ENCODE assay signal across 21 cellular contexts in genomic region chr7:46391215-46391614, GRCh38.
DNase-seq lines count a peak whose midpoint lies in the region; ATAC-seq and TF ChIP-seq lines count a peak whose summit lies in the region.
"Had no signal": no experiment of that assay in that cellular context is flagged by ENCODE, and none has a peak within 500 bp of the region (broad histone marks: within the 10 kb centered on the region; RNA-seq: fewer than 3 reads in every experiment).

No MANE protein-coding gene starts in this region.

- H3K27ac ChIP-seq in Panc1 (ENCODE audit: low read length): no peak overlapping the region
- peak overlapping the region in 3 of 4 donors; percentile 56 to 71 (median 58) for H3K27ac ChIP-seq in sigmoid colon
- no peak overlapping the region for H3K27ac ChIP-seq in CD4-positive, alpha-beta T cell (ENCODE audit: low read depth, low read length)
- H3K27ac ChIP-seq: RWPE1, skin epidermis had no signal

- peaks cover 11% of the 10 kb centered on the region for H3K4me1 Mint-ChIP-seq in chondrocyte (ENCODE audit: low read depth)
- H3K4me1 Mint-ChIP-seq in CD4-positive, alpha-beta T cell (ENCODE audit: low read depth): no peaks in the 10 kb centered on the region
- H3K4me1 Mint-ChIP-seq in activated CD4-positive, alpha-beta T cell treated with anti-CD3 and anti-CD28 coated beads, Interleukin-2, amount 10 ng/mL, durations not matched to agents 7 days and 5 days: no peaks in the 10 kb centered on the region

- H3K4me3 ChIP-seq in Panc1 (ENCODE audit: low read depth in 2 of 2, low read length in 2 of 2) (no peak overlapping the region), sigmoid colon (no peak overlapping the region)
- H3K4me3 ChIP-seq: skin epidermis had no signal

- H3K27me3 ChIP-seq in Panc1 (ENCODE audit: control insufficient read depth, insufficient read depth, low read length) (no peaks in the 10 kb centered on the region), sigmoid colon (no peaks in the 10 kb centered on the region)
- H3K27me3 ChIP-seq in CD4-positive, alpha-beta T cell (ENCODE audit: control insufficient read depth, insufficient read depth, low read length): no peaks in the 10 kb centered on the region

- WGBS in sigmoid colon, 2 donors: 37 to 44% methylated on average over 2 of the region's 2 CpGs

- TF ChIP-seq EP300 in sigmoid colon (IDR thresholded peaks at IDR 0.05): peak in 1 of 4 donors; percentile 57

- H3K9me3 Mint-ChIP-seq in chondrocyte (ENCODE audit: low read depth): peaks cover 6% of the 10 kb centered on the region
- no peaks in the 10 kb centered on the region for H3K9me3 Mint-ChIP-seq in CD4-positive, alpha-beta T cell
- peaks cover 2% of the 10 kb centered on the region for H3K9me3 Mint-ChIP-seq in activated CD4-positive, alpha-beta T cell treated with anti-CD3 and anti-CD28 coated beads, Interleukin-2, amount 10 ng/mL, durations not matched to agents 7 days and 5 days

- TF ChIP-seq CTCF in Panc1 (IDR thresholded peaks at IDR 0.05) (no peak), sigmoid colon (IDR thresholded peaks at IDR 0.05) (peak in 1 of 4 experiments; percentile 36), chondrocyte (IDR thresholded peaks at IDR 0.05) (no peak)
- no peak for TF ChIP-seq CTCF in CD4-positive, alpha-beta T cell (IDR thresholded peaks at IDR 0.05)

- H3K9me3 ChIP-seq in Panc1 (ENCODE audit: control insufficient read depth, insufficient read depth, low read depth, low read length): no peaks in the 10 kb centered on the region
- no peaks in the 10 kb centered on the region for H3K9me3 ChIP-seq in sigmoid colon
- H3K9me3 ChIP-seq in CD4-positive, alpha-beta T cell (ENCODE audit: control insufficient read depth, low read length): no peaks in the 10 kb centered on the region

- in situ Hi-C loops in Panc1 (cut with HindIII; ENCODE audit: low pct_unique_long_range_greater_than_20kb, low sequenced_read_pairs): no loop called here

- CTCF ChIA-PET in Panc1 (lab: Charles Lee): no interaction called here
- CTCF ChIA-PET in CD4-positive, alpha-beta T cell (lab: Charles Lee): no interaction called here
- CTCF ChIA-PET in activated CD4-positive, alpha-beta T cell treated with anti-CD3 and anti-CD28 coated beads, Interleukin-2, amount 10 ng/mL, durations not matched to agents 7 days and 5 days (lab: Charles Lee): no interaction called here

- ATAC-seq in Panc1 (0 out of 2 replicates have a peak, but pooled peaks have one; percentile 53), GM19452 (IDR thresholded peaks at IDR 0.05; ENCODE audit: unreplicated experiment) (no peak)
- no peak for ATAC-seq in CD4-positive, alpha-beta T cell (ENCODE audit: poor library complexity)
- ATAC-seq: effector memory CD8-positive, alpha-beta T cell had no signal

- peaks cover 3% of the 10 kb centered on the region for H3K36me3 Mint-ChIP-seq in chondrocyte (ENCODE audit: low read depth)
- no peaks in the 10 kb centered on the region for H3K36me3 Mint-ChIP-seq in CD4-positive, alpha-beta T cell (ENCODE audit: low read depth)
- no peaks in the 10 kb centered on the region for H3K36me3 Mint-ChIP-seq in activated CD4-positive, alpha-beta T cell treated with anti-CD3 and anti-CD28 coated beads, Interleukin-2, amount 10 ng/mL, durations not matched to agents 7 days and 5 days (ENCODE audit: low read depth)

- no peaks in the 10 kb centered on the region for H3K27me3 Mint-ChIP-seq in chondrocyte (ENCODE audit: low read depth)
- H3K27me3 Mint-ChIP-seq in CD4-positive, alpha-beta T cell: no peaks in the 10 kb centered on the region
- no peaks in the 10 kb centered on the region for H3K27me3 Mint-ChIP-seq in activated CD4-positive, alpha-beta T cell treated with anti-CD3 and anti-CD28 coated beads, Interleukin-2, amount 10 ng/mL, durations not matched to agents 7 days and 5 days
- H3K27me3 Mint-ChIP-seq: effector memory CD8-positive, alpha-beta T cell had no signal

- TF ChIP-seq POLR2A in sigmoid colon (IDR thresholded peaks at IDR 0.05): no peak

- no peaks in the 10 kb centered on the region for H3K36me3 ChIP-seq in Panc1 (ENCODE audit: control insufficient read depth, insufficient read depth, low read length)
- H3K36me3 ChIP-seq in sigmoid colon: no peaks in the 10 kb centered on the region

- BruUV-seq in Panc1 (replicated peaks; lab: Mats Ljungman, UMichigan): no TSS peak

- intact Hi-C loops in Panc1 (cut with micrococcal nuclease; ENCODE audit: unreplicated experiment): no loop called here
- intact Hi-C loops in sigmoid colon (cut with DNase I): no loop called here
- intact Hi-C loops in CD4-positive, alpha-beta T cell (cut with DNase I, micrococcal nuclease): no loop called here

- H3K4me3 Mint-ChIP-seq in chondrocyte (ENCODE audit: unreplicated experiment): no peak overlapping the region
- H3K4me3 Mint-ChIP-seq in CD4-positive, alpha-beta T cell: no peak overlapping the region
- H3K4me3 Mint-ChIP-seq in activated CD4-positive, alpha-beta T cell treated with anti-CD3 and anti-CD28 coated beads, Interleukin-2, amount 10 ng/mL, durations not matched to agents 7 days and 5 days: no peak overlapping the region
- H3K4me3 Mint-ChIP-seq: effector memory CD8-positive, alpha-beta T cell had no signal

- no peak overlapping the region for H3K27ac Mint-ChIP-seq in chondrocyte (ENCODE audit: unreplicated experiment)
- H3K27ac Mint-ChIP-seq in CD4-positive, alpha-beta T cell: no peak overlapping the region
- H3K27ac Mint-ChIP-seq in activated CD4-positive, alpha-beta T cell treated with anti-CD3 and anti-CD28 coated beads, Interleukin-2, amount 10 ng/mL, durations not matched to agents 7 days and 5 days: no peak overlapping the region
- H3K27ac Mint-ChIP-seq: effector memory CD8-positive, alpha-beta T cell had no signal

- POLR2A ChIA-PET in Panc1 (lab: Charles Lee): no interaction called here
- POLR2A ChIA-PET in CD4-positive, alpha-beta T cell (lab: Charles Lee): no interaction called here
- POLR2A ChIA-PET in activated CD4-positive, alpha-beta T cell treated with anti-CD3 and anti-CD28 coated beads, Interleukin-2, amount 10 ng/mL, durations not matched to agents 7 days and 5 days (lab: Charles Lee): no interaction called here

- peak; percentile 64 for DNase-seq in EH (ENCODE audit: low read depth)
- DNase-seq in Panc1 (ENCODE audit: low read depth, low spot score): no peak
- DNase-seq in left kidney (ENCODE audit: low read depth, low spot score): peak; percentile 84
- no peak for DNase-seq in sigmoid colon
- no peak for DNase-seq in chondrocyte (ENCODE audit: low spot score)
- DNase-seq in CD4-positive, alpha-beta T cell: no peak
- no peak for DNase-seq in activated CD4-positive, alpha-beta T cell treated with anti-CD3 and anti-CD28 coated beads, Interleukin-2, amount 10 ng/mL, durations not matched to agents 7 days and 5 days
- DNase-seq: activated CD4-positive, alpha-beta T cell treated with anti-CD3 and anti-CD28 coated beads for 4 hours; activated CD8-positive, alpha-beta memory T cell treated with anti-CD3 and anti-CD28 coated beads, Interleukin-2, amount 50 U/mL, for 4 hours; activated gamma-delta T cell; amygdala; Calu3; effector memory CD8-positive, alpha-beta T cell; hippocampal formation; NCI-H1436 treated with DMSO at 0.1 percent for 48 hours; NCI-H345; occipital lobe; stimulated activated CD4-positive, alpha-beta T cell treated with anti-CD3 and anti-CD28 coated beads, Interleukin-4, amount 100 ng/mL, for 1 hour had no signal

- H3K4me1 ChIP-seq in Panc1 (ENCODE audit: control insufficient read depth, insufficient read depth, low read length): no peaks in the 10 kb centered on the region
- peaks cover 0 to 37% (median 28%) of the 10 kb centered on the region in 4 donors for H3K4me1 ChIP-seq in sigmoid colon

Comparison
In these comparisons a context has a peak if more than half of its experiments do, and no peak if none do; other contexts are left out.
1. DNase-seq: peak in EH (single experiment) and left kidney (single experiment); none in Panc1 (single experiment), sigmoid colon (single experiment), chondrocyte (single experiment), CD4-positive, alpha-beta T cell (0 of 10) and activated CD4-positive, alpha-beta T cell treated with anti-CD3 and anti-CD28 coated beads, Interleukin-2, amount 10 ng/mL, durations not matched to agents 7 days and 5 days (single experiment).
2. H3K27ac ChIP-seq: peak in sigmoid colon (3 of 4); none in Panc1 (single experiment) and CD4-positive, alpha-beta T cell (single experiment).